In the genomic region with DNA sequence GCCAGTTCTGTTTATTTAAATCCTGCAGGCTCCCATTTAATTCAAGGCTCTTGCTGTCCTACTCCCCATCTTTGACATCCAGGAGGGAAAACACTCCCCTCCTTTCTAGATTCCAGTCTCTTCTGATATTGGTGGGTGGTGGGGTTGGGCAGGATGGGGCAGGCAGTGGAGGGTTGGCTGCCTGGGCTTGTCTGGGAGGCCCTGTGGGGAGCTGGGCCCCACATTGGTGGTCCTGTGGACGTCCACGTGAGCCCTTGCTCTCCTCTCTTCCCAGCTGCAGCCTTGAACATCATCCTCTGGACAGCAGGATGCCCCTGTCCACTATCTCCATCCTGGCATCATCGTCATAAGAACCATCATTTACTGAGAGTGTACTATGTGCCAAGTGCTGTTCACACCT, we compare ENCODE assay signal across 8 cellular contexts.
"Had no signal": no experiment of that assay in that cellular context is flagged by ENCODE, and none has a peak within 500 bp of the region (broad histone marks: within the 10 kb centered on the region; RNA-seq: fewer than 3 reads in every experiment).

No MANE protein-coding gene starts in this region.

- H3K36me3 ChIP-seq: HAP-1 had no signal

- H3K27ac Mint-ChIP-seq: HFFc6 had no signal

- ATAC-seq: HCT116, K562 had no signal

- H3K9ac ChIP-seq: GM23248 had no signal

- H3K4me3 ChIP-seq: GM23248, HAP-1, K562 had no signal

- DNase-seq: GM23248, GOT3, H7, HFFc6, IMR-90 had no signal

- H3K9me3 Mint-ChIP-seq: HFFc6 had no signal

- H3K4me3 Mint-ChIP-seq: HFFc6 had no signal

- H3K9me3 ChIP-seq: HAP-1 had no signal

- H3K4me1 ChIP-seq: HAP-1 had no signal

- H3K27ac ChIP-seq: GM23248 had no signal
